In the genomic region with DNA sequence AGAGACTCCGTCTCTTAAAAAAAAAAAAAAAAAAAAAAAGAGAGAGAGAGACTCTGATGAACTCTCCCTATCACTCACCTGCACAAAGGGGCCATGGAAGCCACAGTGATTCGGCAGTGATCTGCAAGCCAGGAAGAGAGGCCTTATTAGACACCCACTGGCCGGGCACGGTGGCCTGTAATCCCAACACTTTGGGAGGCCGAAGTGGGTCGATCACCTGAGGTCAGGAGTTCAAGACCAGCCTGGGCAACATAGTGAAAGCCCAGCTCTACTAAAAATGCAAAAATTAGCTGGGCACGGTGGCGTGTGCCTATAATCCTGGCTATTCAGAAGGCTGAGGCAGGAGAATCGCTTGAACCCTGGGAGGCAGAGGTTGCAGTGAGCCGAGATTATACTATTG, we compare ENCODE assay signal across 3 cellular contexts.
"Had no signal": no experiment of that assay in that cellular context is flagged by ENCODE, and none has a peak within 500 bp of the region (broad histone marks: within the 10 kb centered on the region; RNA-seq: fewer than 3 reads in every experiment).

No MANE protein-coding gene starts in this region.

- DNase-seq: GDM1, GF-D8 had no signal

- ATAC-seq: GM12878 had no signal

- H3K4me3 ChIP-seq: GM12878 had no signal
